18 cellular contexts compared by ENCODE assay signal in the genomic region with DNA sequence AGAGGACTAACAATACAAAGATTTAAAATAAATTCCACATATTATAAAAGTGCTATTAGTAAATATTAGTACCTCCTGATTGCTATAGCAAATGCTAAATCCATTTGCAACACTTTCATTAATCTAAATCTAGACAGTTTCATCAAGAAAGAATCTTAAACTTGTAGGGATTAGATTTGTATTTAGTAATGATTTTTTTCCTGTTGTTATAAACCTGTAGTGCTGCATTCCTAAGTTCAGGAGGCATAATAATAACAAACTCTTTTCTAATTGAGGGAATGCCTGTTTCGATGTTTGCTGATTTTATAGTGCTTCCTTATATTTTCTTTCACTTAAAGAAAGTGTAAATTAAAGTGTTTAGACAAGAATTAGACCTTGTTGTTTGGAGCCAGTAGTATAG.
"Had no signal": no experiment of that assay in that cellular context is flagged by ENCODE, and none has a peak within 500 bp of the region (broad histone marks: within the 10 kb centered on the region; RNA-seq: fewer than 3 reads in every experiment).

No MANE protein-coding gene starts in this region.

- H3K9me3 ChIP-seq: neutrophil, transverse colon had no signal

- H3K27ac Mint-ChIP-seq: activated CD4-positive, alpha-beta T cell treated with anti-CD3 and anti-CD28 coated beads for 36 hours; activated naive CD8-positive, alpha-beta T cell; activated T-helper 1 cell treated with anti-CD3 and anti-CD28 coated beads, Interleukin-12 subunit alpha, Interleukin-12 subunit beta, Interleukin-2, Interleukin-4 antibody, amounts not matched to agents 30 ng/mL and 10 ng/mL and 1 ng/mL, durations not matched to agents 14 hours and 24 hours and 36 hours; effector memory CD8-positive, alpha-beta T cell; natural killer cell; stimulated activated naive CD8-positive, alpha-beta T cell treated with anti-CD3 and anti-CD28 coated beads, Interleukin-15, Interleukin-2, amounts not matched to agents 100 ng/mL and 50 ng/mL, for 24 hours had no signal

- H3K4me3 Mint-ChIP-seq: activated CD4-positive, alpha-beta T cell treated with anti-CD3 and anti-CD28 coated beads for 36 hours; activated naive CD8-positive, alpha-beta T cell; activated T-helper 1 cell treated with anti-CD3 and anti-CD28 coated beads, Interleukin-12 subunit alpha, Interleukin-12 subunit beta, Interleukin-2, Interleukin-4 antibody, amounts not matched to agents 30 ng/mL and 10 ng/mL and 1 ng/mL, durations not matched to agents 14 hours and 24 hours and 36 hours; effector memory CD8-positive, alpha-beta T cell; natural killer cell; stimulated activated naive CD8-positive, alpha-beta T cell treated with anti-CD3 and anti-CD28 coated beads, Interleukin-15, Interleukin-2, amounts not matched to agents 100 ng/mL and 50 ng/mL, for 24 hours had no signal

- H3K36me3 Mint-ChIP-seq: activated naive CD8-positive, alpha-beta T cell; natural killer cell had no signal

- H3K4me3 ChIP-seq: transverse colon had no signal

- H3K27ac ChIP-seq: neutrophil, parathyroid adenoma, transverse colon had no signal

- H3K79me2 ChIP-seq: parathyroid adenoma had no signal

- H3K36me3 ChIP-seq: neutrophil, transverse colon had no signal

- H3K27me3 Mint-ChIP-seq: activated CD4-positive, alpha-beta T cell treated with anti-CD3 and anti-CD28 coated beads for 36 hours; activated naive CD8-positive, alpha-beta T cell; effector memory CD8-positive, alpha-beta T cell; stimulated activated naive CD8-positive, alpha-beta T cell treated with anti-CD3 and anti-CD28 coated beads, Interleukin-15, Interleukin-2, amounts not matched to agents 100 ng/mL and 50 ng/mL, for 24 hours had no signal

- H3K27me3 ChIP-seq: neutrophil, transverse colon had no signal

- H3K4me1 ChIP-seq: parathyroid adenoma, transverse colon had no signal

- H3K4me1 Mint-ChIP-seq: activated CD4-positive, alpha-beta T cell treated with anti-CD3 and anti-CD28 coated beads for 36 hours; natural killer cell had no signal

- DNase-seq: activated CD4-positive, alpha-beta T cell treated with anti-CD3 and anti-CD28 coated beads for 36 hours; activated CD4-positive, alpha-beta T cell treated with anti-CD3 and anti-CD28 coated beads, Interleukin-2, amount 50 U/mL, for 48 hours; activated gamma-delta T cell treated with Interleukin-2 at 50 U/mL for 16 hours; activated T-cell treated with anti-CD3 and anti-CD28 coated beads for 4 hours; dermis blood vessel endothelial cell; effector memory CD8-positive, alpha-beta T cell; head of caudate nucleus; mesendoderm; natural killer cell; retina; stimulated activated CD4-positive, alpha-beta T cell treated with anti-CD3 and anti-CD28 coated beads, Interleukin-2, amount 100 ng/mL, for 24 hours; SW 1271; transverse colon had no signal

- ATAC-seq: activated CD4-positive, alpha-beta T cell treated with anti-CD3 and anti-CD28 coated beads for 36 hours; effector memory CD8-positive, alpha-beta T cell; natural killer cell had no signal

- H2AFZ ChIP-seq: parathyroid adenoma had no signal
